12 cellular contexts compared by ENCODE assay signal in the genomic region with DNA sequence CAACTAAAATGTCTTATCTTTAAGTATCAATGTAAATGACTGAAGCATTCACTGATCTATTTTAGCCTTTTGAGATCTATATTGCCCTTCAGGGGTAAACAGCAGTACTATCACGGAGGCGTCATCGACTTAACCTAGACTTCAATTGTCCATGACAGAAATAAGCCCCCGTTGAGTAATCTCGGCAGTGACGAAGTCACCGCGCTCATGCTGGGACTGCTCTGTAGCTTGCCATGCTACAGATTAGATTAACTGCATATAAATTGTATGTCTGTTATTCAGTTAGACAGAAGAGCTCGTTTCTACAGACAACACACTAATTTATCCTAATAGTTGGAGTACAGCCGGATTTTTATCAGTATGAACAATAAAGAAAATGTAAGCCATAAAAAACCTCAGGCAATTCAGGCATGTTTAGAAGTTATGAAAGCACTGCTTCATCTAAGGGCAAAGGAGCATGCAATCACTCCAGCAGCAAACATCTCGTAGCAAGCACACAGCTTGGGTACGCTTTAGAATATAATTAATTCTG.
"Had no signal": no experiment of that assay in that cellular context is flagged by ENCODE, and none has a peak within 500 bp of the region (broad histone marks: within the 10 kb centered on the region; RNA-seq: fewer than 3 reads in every experiment).

No MANE protein-coding gene starts in this region.

- H3K4me3 ChIP-seq: cardiac muscle cell, esophagus muscularis mucosa, neural progenitor cell, upper lobe of right lung had no signal

- H3K36me3 ChIP-seq: cardiac muscle cell, neural progenitor cell, upper lobe of right lung had no signal

- H3K4me2 ChIP-seq: neural progenitor cell had no signal

- H3K4me1 ChIP-seq: esophagus muscularis mucosa, neural progenitor cell, upper lobe of right lung had no signal

- H3K9me3 ChIP-seq: esophagus muscularis mucosa, upper lobe of right lung had no signal

- H3K27ac ChIP-seq: cardiac muscle cell, esophagus muscularis mucosa, neural progenitor cell, upper lobe of right lung had no signal

- H2AFZ ChIP-seq: neural progenitor cell had no signal

- H3K9ac ChIP-seq: neural progenitor cell had no signal

- H3K27me3 ChIP-seq: cardiac muscle cell, esophagus muscularis mucosa, neural progenitor cell, upper lobe of right lung had no signal

- DNase-seq: activated CD4-positive, alpha-beta T cell treated with anti-CD3 and anti-CD28 coated beads for 36 hours; activated CD4-positive, alpha-beta T cell treated with anti-CD3 and anti-CD28 coated beads, Interleukin-2, amount 50 U/mL, for 48 hours; activated T-cell treated with anti-CD3 and anti-CD28 coated beads for 4 hours; amniotic stem cell; effector CD8-positive, alpha-beta T cell; mesenchymal stem cell; naive thymus-derived CD4-positive, alpha-beta T cell; stimulated activated naive B cell treated with anti-CD40 and anti-IgM and Interleukin-4, amounts not matched to agents 10 μg/mL and 1 μg/mL and 100 μg/mL, for 72 hours; upper lobe of right lung had no signal
